2 cellular contexts compared by ENCODE assay signal in the genomic region with DNA sequence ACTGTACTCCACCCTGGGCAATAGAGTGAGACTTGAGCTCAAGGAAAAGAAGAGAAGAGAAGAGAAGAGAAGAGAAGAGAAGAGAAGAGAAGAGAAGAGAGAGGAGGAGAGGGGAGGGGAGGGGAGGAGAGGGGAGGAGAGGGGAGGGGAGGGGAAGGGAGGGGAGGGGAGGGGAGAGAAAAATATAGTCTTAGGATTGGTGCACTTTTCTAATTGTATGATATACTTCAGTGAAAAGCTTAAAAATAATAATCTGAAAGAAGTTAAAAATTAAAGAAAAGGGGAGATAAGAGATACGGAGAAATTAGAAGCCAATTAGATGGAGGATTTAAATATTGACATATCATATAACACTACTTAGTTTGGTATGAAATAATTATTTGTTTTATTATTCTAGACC.
TF ChIP-seq lines count a peak whose summit lies in the region.

No MANE protein-coding gene starts in this region.

TF ChIP-seq in HepG2, 621 proteins besides CTCF, POLR2A, EP300 and RAD21:
- TF ChIP-seq HNRNPK (IDR thresholded peaks at IDR 0.05; ENCODE audit: low read depth, low read length, poor library complexity, severe bottlenecking): peak; percentile 83
- TF ChIP-seq SETDB1 (CRISPR knock-in tag; IDR thresholded peaks at IDR 0.05; ENCODE audit: borderline replicate concordance): no peak
- TF ChIP-seq ARNT (IDR thresholded peaks at IDR 0.05): no peak

TF ChIP-seq in K562, 482 proteins besides CTCF, POLR2A, EP300 and RAD21:
- TF ChIP-seq HNRNPK (IDR thresholded peaks at IDR 0.05; ENCODE audit: low read depth, low read length, poor library complexity, severe bottlenecking): peak; percentile 90
- no peak for TF ChIP-seq ZBTB17 (CRISPR knock-in tag; IDR thresholded peaks at IDR 0.05)
